Comparison of ENCODE assay signal across 20 cellular contexts in the genomic region with DNA sequence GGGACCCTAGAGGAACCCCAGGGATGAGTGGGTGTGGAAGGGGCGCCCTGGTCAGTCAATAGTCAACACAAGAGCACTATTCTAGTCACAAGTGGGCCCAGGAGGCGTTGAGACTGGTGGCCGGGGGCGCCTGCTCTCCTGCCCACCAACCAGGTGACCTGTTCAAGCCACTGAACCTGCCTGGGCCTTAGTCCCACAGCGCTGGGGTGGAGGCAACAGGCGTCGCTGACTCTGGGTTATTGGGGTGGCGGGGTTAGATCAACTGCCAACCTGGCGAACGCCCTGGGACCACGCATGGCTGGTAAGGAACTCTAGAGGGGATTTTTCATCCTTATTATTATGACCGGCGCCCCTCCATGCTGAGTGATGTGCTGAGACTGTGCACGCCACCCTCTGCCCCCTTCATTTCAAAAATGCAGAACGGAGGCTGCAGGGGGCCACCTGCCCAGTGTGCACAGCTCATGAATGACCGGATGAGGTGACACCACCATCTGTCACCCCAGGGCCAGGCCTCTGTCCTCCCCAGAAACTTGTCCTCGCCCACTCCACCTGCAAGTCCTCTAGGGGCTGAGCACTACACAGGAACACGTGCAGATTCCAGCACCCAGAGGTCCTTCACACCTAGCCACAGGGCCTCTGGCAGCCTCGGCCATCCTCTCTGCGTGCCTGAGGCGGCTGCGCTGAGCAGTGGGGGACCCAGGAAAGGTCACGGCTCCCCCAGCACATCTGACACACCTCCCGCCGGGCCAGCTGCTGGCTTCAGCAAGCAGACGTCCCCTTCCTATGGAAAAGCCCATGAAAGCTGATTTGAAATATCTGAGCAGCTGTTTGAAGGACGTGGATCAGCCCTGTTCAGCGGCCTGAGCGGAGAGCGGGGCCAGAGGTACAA. TPM values are rescaled to one million over a fixed set of nuclear protein-coding genes. Genes with fewer than 3 reads are reported as not detected.
DNase-seq lines count a peak whose midpoint lies in the region; ATAC-seq, FAIRE-seq and TF ChIP-seq lines count a peak whose summit lies in the region.
"Had no signal": no experiment of that assay in that cellular context is flagged by ENCODE, and none has a peak within 500 bp of the region (broad histone marks: within the 10 kb centered on the region; RNA-seq: fewer than 3 reads in every experiment).

No MANE protein-coding gene starts in this region.

- no peaks in the 10 kb centered on the region for H3F3A ChIP-seq in PC-9 (ENCODE audit: insufficient read depth, low read depth)

- no peaks in the 10 kb centered on the region for H3K79me2 ChIP-seq in PC-9 (ENCODE audit: low read depth)

- FAIRE-seq in kidney (lab: Jason Lieb, UNC): no peak
- FAIRE-seq: D721Med, GM12892, GM18507, H1 had no signal

- no TSS peak for BruUV-seq in PC-9 (replicated peaks; lab: Mats Ljungman, UMichigan)

- H3K4me1 ChIP-seq in kidney (ENCODE audit: control insufficient read depth in 1 of 2, insufficient read depth in 1 of 2, low read depth in 1 of 2, low read length in 2 of 2): no peaks in the 10 kb centered on the region
- H3K4me1 ChIP-seq in PC-9 (replicated peaks; ENCODE audit: insufficient read depth): no peaks in the 10 kb centered on the region

- H3K27me3 ChIP-seq in H7 (ENCODE audit: control insufficient read depth, insufficient read depth, low read length) (no peaks in the 10 kb centered on the region), PC-9 (ENCODE audit: insufficient read depth, low read depth) (no peaks in the 10 kb centered on the region)

- DNase-seq in H7 (peak; percentile 37), NCI-H82 treated with DMSO at 0.1 percent for 48 hours (lab: John Stamatoyannopoulos, UW; ENCODE audit: unreplicated experiment) (peak; percentile 11), kidney (peak; percentile 49), sciatic nerve (ENCODE audit: low spot score) (peak; percentile 42), PC-9 (no peak)
- DNase-seq: KBM-7; NCI-H1930; NCI-H2171; NCI-H69; NK-92 treated with Interleukin-12 subunit alpha and Interleukin-12 subunit beta, amount 100 ng/mL, for 24 hours; Right ventricle myocardium superior; SK-N-SH had no signal

- ATAC-seq in sciatic nerve (no peak), HG03469 (IDR thresholded peaks at IDR 0.05; ENCODE audit: unreplicated experiment) (no peak), GM19397 (IDR thresholded peaks at IDR 0.05; ENCODE audit: unreplicated experiment) (no peak), HG02678 (IDR thresholded peaks at IDR 0.05; ENCODE audit: unreplicated experiment) (no peak)

- no peak overlapping the region for H3K9ac ChIP-seq in kidney (ENCODE audit: low read length in 2 of 2)
- H3K9ac ChIP-seq: SK-N-SH had no signal

- H2AFZ ChIP-seq in PC-9: no peak overlapping the region

- H4K20me1 ChIP-seq in PC-9 (ENCODE audit: insufficient read depth): no peaks in the 10 kb centered on the region

- H3K9me2 ChIP-seq in PC-9 (ENCODE audit: insufficient read depth): no peaks in the 10 kb centered on the region
- H3K9me2 ChIP-seq: SK-N-SH had no signal

- no peak for TF ChIP-seq CTCF in kidney (IDR thresholded peaks at IDR 0.05; ENCODE audit: borderline replicate concordance, extremely low read depth, insufficient read depth)
- no peak for TF ChIP-seq CTCF in PC-9 (conservative IDR thresholded peaks at IDR 0.05)

- POLR2A ChIA-PET in PC-9 (lab: Charles Lee; ENCODE audit: unreplicated experiment): no interaction called here

- intact Hi-C loops in kidney (cut with DNase I) (no loop called here), sciatic nerve (cut with DNase I) (no loop called here), PC-9 (cut with micrococcal nuclease; ENCODE audit: unreplicated experiment) (no loop called here)

- H3K4me2 ChIP-seq in PC-9: no peak overlapping the region
- H3K4me2 ChIP-seq: SK-N-SH had no signal

- H3K4me3 ChIP-seq in H7 (ENCODE audit: insufficient read depth, low read depth, low read length) (no peak overlapping the region), kidney (ENCODE audit: low read length in 2 of 2) (no peak overlapping the region), PC-9 (no peak overlapping the region)

- CTCF ChIA-PET in PC-9 (lab: Charles Lee): no interaction called here

- H3K27ac ChIP-seq in kidney (ENCODE audit: low read depth in 2 of 2, low read length in 2 of 2) (no peak overlapping the region), PC-9 (no peak overlapping the region)
- H3K27ac ChIP-seq: C4-2B had no signal

- H3K9me3 ChIP-seq in kidney (ENCODE audit: control insufficient read depth in 1 of 2, low read length in 2 of 2) (no peaks in the 10 kb centered on the region), PC-9 (ENCODE audit: insufficient read depth, low read depth) (no peaks in the 10 kb centered on the region)
- H3K9me3 ChIP-seq: SK-N-SH had no signal

- H3K36me3 ChIP-seq in H7 (replicated peaks; ENCODE audit: control insufficient read depth, insufficient read depth, low read length) (no peaks in the 10 kb centered on the region), kidney (ENCODE audit: control insufficient read depth in 1 of 2, insufficient read depth in 2 of 2, low read length in 2 of 2) (no peaks in the 10 kb centered on the region), PC-9 (ENCODE audit: low read depth) (no peaks in the 10 kb centered on the region)

RNA-seq across cellular contexts. Expression of a gene that starts 51.6 kb away (rescaled TPM):
- 0.59 and 0.87 TPM in 2 replicates for total RNA-seq in H7 (2014; rRNA removed; shearing (Covaris generic))
- total RNA-seq in kidney: 0.09 TPM
- polyA plus RNA-seq in kidney (ENCODE audit: insufficient read depth, low read depth, low replicate concordance): 0.17 TPM
- 0.40 TPM for total RNA-seq in sciatic nerve
- 0.76 and 1.4 TPM in 2 replicates for total RNA-seq in PC-9 (2021)
- total RNA-seq: Right ventricle myocardium superior had no signal
- polyA plus RNA-seq: SK-N-SH had no signal

Comparison
In these comparisons a context has a peak if more than half of its experiments do, and no peak if none do; other contexts are left out.
1. DNase-seq: peak in H7 (single experiment), NCI-H82 treated with DMSO at 0.1 percent for 48 hours (single experiment), kidney (single experiment) and sciatic nerve (single experiment); none in PC-9 (0 of 2).